ENCODE assay signal across 1 cellular context in genomic region chr2:240566203-240567136, GRCh38.
TF ChIP-seq lines count a peak whose summit lies in the region.

No MANE protein-coding gene starts in this region.

TF ChIP-seq in HepG2, 621 proteins besides CTCF, POLR2A, EP300 and RAD21 (continued from another document and continues in another):
- TF ChIP-seq TERF1 (CRISPR knock-in tag; IDR thresholded peaks at IDR 0.05) (0 out of 2 replicates have a peak, but pooled peaks have one; percentile 62), MBD4 (IDR thresholded peaks at IDR 0.05; ENCODE audit: borderline replicate concordance, low read length) (no peak), AGO2 (optimal IDR thresholded peaks at IDR 0.05; ENCODE audit: low read depth, low read length) (peak; percentile 33), ZNF343 (CRISPR knock-in tag; IDR thresholded peaks at IDR 0.05) (peak; percentile 7; the same call in 1 of the 2 replicates), TMF1 (CRISPR knock-in tag; IDR thresholded peaks at IDR 0.05; ENCODE audit: low read depth) (no peak), PAX8 (CRISPR knock-in tag; IDR thresholded peaks at IDR 0.05; ENCODE audit: borderline replicate concordance) (no peak; the same call in 1 of the 2 replicates), ZNF280D (CRISPR knock-in tag; IDR thresholded peaks at IDR 0.05) (no peak; the same call in none of the 2 replicates), ZNF546 (CRISPR knock-in tag; conservative IDR thresholded peaks at IDR 0.05) (no peak), ZNF660 (CRISPR knock-in tag; IDR thresholded peaks at IDR 0.05; ENCODE audit: borderline replicate concordance, low read depth) (no peak), ZNF253 (CRISPR knock-in tag; IDR thresholded peaks at IDR 0.05; ENCODE audit: borderline replicate concordance) (peak; percentile 58; the same call in 1 of the 2 replicates), ZNF598 (CRISPR knock-in tag; IDR thresholded peaks at IDR 0.05; ENCODE audit: borderline replicate concordance) (peak; percentile 60; the same call in 1 of the 2 replicates), RCOR2 (CRISPR knock-in tag; IDR thresholded peaks at IDR 0.05) (no peak), ZNF350 (CRISPR knock-in tag; IDR thresholded peaks at IDR 0.05; ENCODE audit: borderline replicate concordance, low read depth) (0 out of 2 replicates have a peak, but pooled peaks have one; percentile 27), HOMEZ (CRISPR knock-in tag; IDR thresholded peaks at IDR 0.05; ENCODE audit: low read depth) (peak; percentile 51; the same call in 1 of the 2 replicates), KDM5A (IDR thresholded peaks at IDR 0.05; ENCODE audit: borderline replicate concordance, low read length) (0 out of 2 replicates have a peak, but pooled peaks have one; percentile 34), ZNF724P (CRISPR knock-in tag; IDR thresholded peaks at IDR 0.05; ENCODE audit: borderline replicate concordance) (0 out of 2 replicates have a peak, but pooled peaks have one; percentile 24), ZNF460 (CRISPR knock-in tag; IDR thresholded peaks at IDR 0.05; ENCODE audit: borderline replicate concordance) (no peak), NKX3-1 (CRISPR knock-in tag; IDR thresholded peaks at IDR 0.05) (no peak), SOX6 (IDR thresholded peaks at IDR 0.05) (no peak), SOX6 (CRISPR knock-in tag; IDR thresholded peaks at IDR 0.05) (peak; percentile 5; the same call in 1 of the 2 replicates), MTA3 (CRISPR knock-in tag; IDR thresholded peaks at IDR 0.05) (no peak), TCF12 (IDR thresholded peaks at IDR 0.05) (no peak), TCF12 (CRISPR knock-in tag; IDR thresholded peaks at IDR 0.05) (0 out of 2 replicates have a peak, but pooled peaks have one; percentile 38), ZNF547 (CRISPR knock-in tag; IDR thresholded peaks at IDR 0.05) (peak; percentile 47), ZNF225 (CRISPR knock-in tag; IDR thresholded peaks at IDR 0.05) (peak; percentile 26; the same call in 1 of the 2 replicates), MAF1 (CRISPR knock-in tag; IDR thresholded peaks at IDR 0.05; ENCODE audit: borderline replicate concordance) (no peak), HNRNPUL1 (IDR thresholded peaks at IDR 0.05; ENCODE audit: low read depth, low read length) (no peak), ZNF784 (CRISPR knock-in tag; IDR thresholded peaks at IDR 0.05; ENCODE audit: borderline replicate concordance) (peak; percentile 74; the same call in 1 of the 2 replicates), NCOR1 (IDR thresholded peaks at IDR 0.05; ENCODE audit: borderline replicate concordance, low read length) (no peak), ZNF121 (CRISPR knock-in tag; IDR thresholded peaks at IDR 0.05) (no peak; the same call in 1 of the 2 replicates), HNRNPLL (IDR thresholded peaks at IDR 0.05; ENCODE audit: low read depth, low read length, poor library complexity, severe bottlenecking) (peak; percentile 57), ATM (IDR thresholded peaks at IDR 0.05; ENCODE audit: borderline replicate concordance) (no peak), GATAD2A (CRISPR knock-in tag; IDR thresholded peaks at IDR 0.05) (peak; percentile 62; the same call in 1 of the 2 replicates), ZNF24 (IDR thresholded peaks at IDR 0.05) (no peak), CEBPZ (IDR thresholded peaks at IDR 0.05; ENCODE audit: low read length) (no peak), ZNF101 (CRISPR knock-in tag; IDR thresholded peaks at IDR 0.05; ENCODE audit: borderline replicate concordance, low read depth) (no peak), ZNF329 (CRISPR knock-in tag; IDR thresholded peaks at IDR 0.05; ENCODE audit: low read depth) (no peak; the same call in 1 of the 2 replicates), MEIS2 (CRISPR knock-in tag; IDR thresholded peaks at IDR 0.05) (no peak; the same call in 1 of the 2 replicates), THRA (CRISPR knock-in tag; IDR thresholded peaks at IDR 0.05; ENCODE audit: borderline replicate concordance) (no peak; the same call in 1 of the 2 replicates), ZNF335 (CRISPR knock-in tag; IDR thresholded peaks at IDR 0.05) (no peak), BHLHE40 (IDR thresholded peaks at IDR 0.05; ENCODE audit: low read length) (peak; percentile 13; the same call in 1 of the 2 replicates), MED13 (CRISPR knock-in tag; IDR thresholded peaks at IDR 0.05) (no peak), PAXIP1 (CRISPR knock-in tag; conservative IDR thresholded peaks at IDR 0.05) (no peak; the same call in 1 of the 2 replicates), HNF1A (IDR thresholded peaks at IDR 0.05; ENCODE audit: low read depth) (no peak), HNF1A (CRISPR knock-in tag; IDR thresholded peaks at IDR 0.05; ENCODE audit: borderline replicate concordance) (no peak)
